20 cellular contexts compared by ENCODE assay signal in genomic region chr21:21439761-21440160, GRCh38.
A peak's percentile ranks its signal among the peaks of the same experiment; 100 is the strongest.
DNase-seq lines count a peak whose midpoint lies in the region; ATAC-seq and TF ChIP-seq lines count a peak whose summit lies in the region.
"Had no signal": no experiment of that assay in that cellular context is flagged by ENCODE, and none has a peak within 500 bp of the region (broad histone marks: within the 10 kb centered on the region; RNA-seq: fewer than 3 reads in every experiment).

No MANE protein-coding gene starts in this region.

- intact Hi-C loops in IMR-90 (cut with micrococcal nuclease) = no loop called here

- DNase-seq in COLO829 (ENCODE audit: low spot score) (peak; percentile 10), IMR-90 (peak; percentile 36), cardiac fibroblast (ENCODE audit: low read depth in 2 of 2) (peak; percentile 12 to 53), foreskin melanocyte (peak; percentile 11), NCI-H1092 (lab: John Stamatoyannopoulos, UW) (no peak), cortex of kidney (lab: John Stamatoyannopoulos, UW) (no peak), GM13977 (ENCODE audit: low spot score) (no peak)
- DNase-seq: Caco-2; CD4-positive, alpha-beta memory T cell; DMS79 treated with DMSO at 0.1 percent for 48 hours; HCEC 1CT; NCI-H1105; NCI-H1436 treated with DMSO at 0.1 percent for 48 hours; NCI-H187 treated with DMSO at 0.1 percent for 48 hours; NCI-H2171 treated with DMSO at 0.1 percent for 48 hours; NCI-H345; NCI-H510A treated with DMSO at 0.1 percent for 48 hours; SJCRH30; T-cell had no signal

- POLR2A ChIA-PET in IMR-90 (lab: Charles Lee; ENCODE audit: unreplicated experiment) = no interaction called here

- H3K27ac ChIP-seq in IMR-90 (ENCODE audit: insufficient read depth, low read length) = no peak overlapping the region
- H3K27ac ChIP-seq: BLaER1 treated with 17β-estradiol and CSF1 and Interleukin-3, amounts not matched to agents 10 nM and 100 nM; SJCRH30 had no signal

- no peak overlapping the region for H2BK20ac ChIP-seq in IMR-90 (ENCODE audit: low read depth, low read length)

- H3K14ac ChIP-seq in IMR-90 (replicated peaks; ENCODE audit: low read depth, low read length) = no peak overlapping the region

- CTCF ChIA-PET in IMR-90 (lab: Yijun Ruan, JAX) = no interaction called here

- BruUV-seq in IMR-90 (replicated peaks; lab: Mats Ljungman, UMichigan) = no TSS peak

- no peaks in the 10 kb centered on the region for H3K9me1 ChIP-seq in IMR-90 (ENCODE audit: insufficient read depth, low read length)

- H4K5ac ChIP-seq in IMR-90 (ENCODE audit: low read depth, low read length) = no peak overlapping the region

- no peaks in the 10 kb centered on the region for H3K27me3 ChIP-seq in IMR-90 (ENCODE audit: control insufficient read depth, insufficient read depth, low read length)
- H3K27me3 ChIP-seq: BLaER1 treated with 17β-estradiol and CSF1 and Interleukin-3, amounts not matched to agents 10 nM and 100 nM; SJCRH30 had no signal

- no peak overlapping the region for H2BK120ac ChIP-seq in IMR-90 (ENCODE audit: low read depth, low read length)

- H3K36me3 ChIP-seq in IMR-90 (ENCODE audit: control insufficient read depth, insufficient read depth, low read length) = no peaks in the 10 kb centered on the region
- H3K36me3 ChIP-seq: BLaER1 treated with 17β-estradiol and CSF1 and Interleukin-3, amounts not matched to agents 10 nM and 100 nM; SJCRH30 had no signal

- H3K4me1 ChIP-seq in IMR-90 (ENCODE audit: control insufficient read depth, insufficient read depth, low read length) = no peaks in the 10 kb centered on the region
- H3K4me1 ChIP-seq: BLaER1 treated with 17β-estradiol and CSF1 and Interleukin-3, amounts not matched to agents 10 nM and 100 nM; Caco-2; SJCRH30 had no signal

- no peak for TF ChIP-seq RAD21 in IMR-90 (IDR thresholded peaks at IDR 0.05; ENCODE audit: low read length)

- H3K4me3 ChIP-seq in IMR-90 (ENCODE audit: insufficient read depth, low read depth, low read length) = no peak overlapping the region
- no peak overlapping the region for H3K4me3 ChIP-seq in cardiac fibroblast (replicated peaks in 1 of 2; ENCODE audit: low read depth in 2 of 2, low read length in 2 of 2)
- H3K4me3 ChIP-seq: BLaER1 treated with 17β-estradiol and CSF1 and Interleukin-3, amounts not matched to agents 10 nM and 100 nM; SJCRH30 had no signal

- no peak overlapping the region for H3K4me2 ChIP-seq in IMR-90 (ENCODE audit: low read depth, low read length)
- H3K4me2 ChIP-seq: BLaER1 treated with 17β-estradiol and CSF1 and Interleukin-3, amounts not matched to agents 10 nM and 100 nM had no signal

- no peak for TF ChIP-seq POLR2A in IMR-90 (IDR thresholded peaks at IDR 0.05; ENCODE audit: low read depth, low read length)

- no peaks in the 10 kb centered on the region for H4K20me1 ChIP-seq in IMR-90 (ENCODE audit: insufficient read depth, low read length)
- H4K20me1 ChIP-seq: BLaER1 treated with 17β-estradiol and CSF1 and Interleukin-3, amounts not matched to agents 10 nM and 100 nM had no signal

- H2AK9ac ChIP-seq in IMR-90 (replicated peaks; ENCODE audit: low read depth, low read length, poor library complexity) = no peak overlapping the region

- dilution Hi-C loops in IMR-90 (cut with HindIII; ENCODE audit: low sequenced_read_pairs, unreplicated experiment) = no loop called here

- no peak overlapping the region for H4K91ac ChIP-seq in IMR-90 (ENCODE audit: insufficient read depth, low read depth, low read length)

- no CpG with 5 or more reads among the region's 3 CpGs for WGBS in IMR-90 (ENCODE audit: extremely low coverage in 2 of 2, insufficient read length in 1 of 2), 2 experiments

- TF ChIP-seq CTCF in IMR-90 (conservative IDR thresholded peaks at IDR 0.05; ENCODE audit: low read depth, low read length) (no peak), cardiac fibroblast (IDR thresholded peaks at IDR 0.05; ENCODE audit: low read depth, low read length) (no peak), GM13977 (IDR thresholded peaks at IDR 0.05; ENCODE audit: extremely low read depth, insufficient read depth, missing control alignments) (no peak)

- no peak overlapping the region for H2AK5ac ChIP-seq in IMR-90 (ENCODE audit: low read depth, low read length)

- H2BK5ac ChIP-seq in IMR-90 (ENCODE audit: low read depth, low read length, poor library complexity, severe bottlenecking) = no peak overlapping the region

- H3K9me3 ChIP-seq in IMR-90 (ENCODE audit: control insufficient read depth, insufficient read depth, low read length) = no peaks in the 10 kb centered on the region
- H3K9me3 ChIP-seq: BLaER1 treated with 17β-estradiol and CSF1 and Interleukin-3, amounts not matched to agents 10 nM and 100 nM; Caco-2; SJCRH30 had no signal

- H3K18ac ChIP-seq in IMR-90 (ENCODE audit: low read depth, low read length) = no peak overlapping the region

- no peak overlapping the region for H2AFZ ChIP-seq in IMR-90 (replicated peaks; ENCODE audit: low read length, poor library complexity)

- no peak overlapping the region for H4K8ac ChIP-seq in IMR-90 (ENCODE audit: low read depth in 2 of 2, low read length in 2 of 2)

- no peak overlapping the region for H3K9ac ChIP-seq in IMR-90 (ENCODE audit: low read depth, low read length)
- H3K9ac ChIP-seq: BLaER1 treated with 17β-estradiol and CSF1 and Interleukin-3, amounts not matched to agents 10 nM and 100 nM had no signal

- no peak overlapping the region for H3K23ac ChIP-seq in IMR-90 (ENCODE audit: low read depth, low read length)

- no peak overlapping the region for H3K4ac ChIP-seq in IMR-90 (ENCODE audit: low read depth, low read length)

- no peak overlapping the region for H2BK15ac ChIP-seq in IMR-90 (ENCODE audit: low read depth, low read length)

- H3K79me1 ChIP-seq in IMR-90 (ENCODE audit: low read depth in 1 of 2, low read length in 2 of 2) = no peaks in the 10 kb centered on the region

- no peak overlapping the region for H3K56ac ChIP-seq in IMR-90 (ENCODE audit: extremely low read depth, insufficient read depth, low read length)

- ATAC-seq in IMR-90 (ENCODE audit: low read depth) = no peak
- ATAC-seq: T-cell had no signal

- in situ Hi-C loops in IMR-90 (cut with MboI; ENCODE audit: low sequenced_read_pairs) = no loop called here
- in situ Hi-C loops in GM13977 (cut with MboI; ENCODE audit: low pct_unique_long_range_greater_than_20kb, low sequenced_read_pairs, unreplicated experiment) = no loop called here

TF ChIP-seq in IMR-90, 13 proteins besides CTCF, POLR2A, EP300 and RAD21:
- TF ChIP-seq SMC3 (IDR thresholded peaks at IDR 0.05; ENCODE audit: low read depth, low read length) = no peak
- no peak for TF ChIP-seq RCOR1 (IDR thresholded peaks at IDR 0.05; ENCODE audit: insufficient replicate concordance, low read length)
- no peak for TF ChIP-seq MAZ (IDR thresholded peaks at IDR 0.05; ENCODE audit: borderline replicate concordance, low read depth, low read length)
- TF ChIP-seq NFE2L2 (IDR thresholded peaks at IDR 0.05; ENCODE audit: low read depth, low read length) = no peak
- no peak for TF ChIP-seq CEBPB (IDR thresholded peaks at IDR 0.05; ENCODE audit: low read depth, low read length)
- TF ChIP-seq RFX5 (IDR thresholded peaks at IDR 0.05; ENCODE audit: low read depth, low read length) = no peak
- TF ChIP-seq FOS (IDR thresholded peaks at IDR 0.05; ENCODE audit: low read depth, low read length) = no peak

Comparison
In these comparisons a context has a peak if more than half of its experiments do, and no peak if none do; other contexts are left out.
1. DNase-seq: peak in COLO829 (single experiment), IMR-90 (single experiment), cardiac fibroblast (2 of 2) and foreskin melanocyte (single experiment); none in NCI-H1092 (single experiment), cortex of kidney (single experiment) and GM13977 (single experiment).